1 cellular context compared by ENCODE assay signal in genomic region chr9:93168581-93168980, GRCh38.
TF ChIP-seq lines count a peak whose summit lies in the region.

No MANE protein-coding gene starts in this region.

TF ChIP-seq in HepG2, 621 proteins besides CTCF, POLR2A, EP300 and RAD21 (continued from another document):
- TF ChIP-seq ZBTB44 (CRISPR knock-in tag; IDR thresholded peaks at IDR 0.05) (no peak), ARID2 (CRISPR knock-in tag; IDR thresholded peaks at IDR 0.05; ENCODE audit: borderline replicate concordance) (no peak), GATAD2A (CRISPR knock-in tag; IDR thresholded peaks at IDR 0.05) (no peak)
